Comparison of ENCODE assay signal across 24 cellular contexts in the genomic region with DNA sequence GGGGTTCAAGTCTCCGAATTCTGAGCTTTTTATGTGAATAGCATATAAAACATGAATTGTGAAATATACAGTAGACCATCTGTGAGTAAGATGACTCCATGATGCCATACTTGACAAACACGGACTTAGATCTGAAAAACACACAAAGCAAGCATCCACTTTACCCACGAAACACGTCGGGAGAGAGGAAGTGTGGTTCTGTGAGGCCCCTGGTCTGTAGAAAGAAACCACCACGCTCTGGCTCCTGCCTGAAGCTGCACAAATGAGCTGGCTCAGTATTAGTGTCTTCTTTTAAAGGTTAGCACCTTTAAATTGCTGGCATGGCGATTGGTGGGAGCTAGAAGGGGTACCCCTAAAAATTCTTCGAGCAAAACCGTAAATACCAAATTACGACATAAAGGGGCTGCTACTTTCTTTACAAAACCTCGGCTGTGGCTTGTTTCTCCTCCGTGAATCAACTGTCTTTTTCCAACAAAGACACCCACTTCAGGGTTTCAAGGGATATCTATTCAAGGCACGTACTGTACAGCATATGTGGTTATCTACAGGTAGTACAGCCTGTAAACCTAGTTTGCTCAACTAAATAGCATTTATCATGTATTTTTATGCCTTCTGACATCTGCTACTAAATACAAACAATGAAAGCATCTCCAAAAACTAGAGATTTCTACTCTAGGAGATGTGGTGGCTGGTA.
DNase-seq lines count a peak whose midpoint lies in the region; ATAC-seq and TF ChIP-seq lines count a peak whose summit lies in the region.
"Had no signal": no experiment of that assay in that cellular context is flagged by ENCODE, and none has a peak within 500 bp of the region (broad histone marks: within the 10 kb centered on the region; RNA-seq: fewer than 3 reads in every experiment).

No MANE protein-coding gene starts in this region.

- peak; percentile 28 for DNase-seq in NCI-H2171 treated with DMSO at 0.1 percent for 48 hours (lab: John Stamatoyannopoulos, UW)
- no peak for DNase-seq in NCI-H2171 (lab: John Stamatoyannopoulos, UW)
- no peak for DNase-seq in CD8-positive, alpha-beta memory T cell
- peak; percentile 41 for DNase-seq in NOMO-1 treated with dmso at 0.1 percent for 144 hours (lab: John Stamatoyannopoulos, UW; ENCODE audit: unreplicated experiment)
- no peak for DNase-seq in mesenchymal stem cell
- no peak for DNase-seq in uterus
- no peak for DNase-seq in lower lobe of right lung
- no peak for DNase-seq in GM10248 (ENCODE audit: extremely low spot score)
- DNase-seq: 8988T; activated CD4-positive, alpha-beta T cell treated with anti-CD3 and anti-CD28 coated beads for 4 hours; activated T-cell treated with anti-CD3 and anti-CD28 coated beads, Interleukin-2, amount 50 U/mL, for 48 hours; adrenal gland; central memory CD4-positive, alpha-beta T cell; effector CD4-positive, alpha-beta T cell; esophagus squamous epithelium; HCEC 1CT; immature natural killer cell; NCI-H1694; NCI-H446 treated with DMSO at 0.1 percent for 48 hours; PC-3; T-helper 9 cell; upper lobe of left lung had no signal

- H3K9me3 Mint-ChIP-seq in CD8-positive, alpha-beta memory T cell = no peaks in the 10 kb centered on the region
- H3K9me3 Mint-ChIP-seq: immature natural killer cell; naive thymus-derived CD8-positive, alpha-beta T cell had no signal

- no peaks in the 10 kb centered on the region for H3K4me1 ChIP-seq in CD8-positive, alpha-beta memory T cell (ENCODE audit: insufficient read depth, low read length)
- peaks cover 11% of the 10 kb centered on the region for H3K4me1 ChIP-seq in mesenchymal stem cell (ENCODE audit: control insufficient read depth, insufficient read depth, low read depth, low read length)
- H3K4me1 ChIP-seq in uterus = no peaks in the 10 kb centered on the region
- peaks cover 19% of the 10 kb centered on the region for H3K4me1 ChIP-seq in lower lobe of right lung
- H3K4me1 ChIP-seq: SJSA1 had no signal

- no peak overlapping the region for H2BK120ac ChIP-seq in mesenchymal stem cell (ENCODE audit: low read depth, low read length)

- H3K36me3 Mint-ChIP-seq in CD8-positive, alpha-beta memory T cell = peaks cover 0 to 7% (median 0%) of the 10 kb centered on the region in 3 donors
- H3K36me3 Mint-ChIP-seq: immature natural killer cell; naive thymus-derived CD8-positive, alpha-beta T cell had no signal

- peak overlapping the region in 6 of 8 donors; percentile 1 to 76 (median 44) for H3K27ac Mint-ChIP-seq in CD8-positive, alpha-beta memory T cell
- H3K27ac Mint-ChIP-seq: immature natural killer cell had no signal

- peaks cover 3 to 20% (median 7%) of the 10 kb centered on the region in 3 donors for H3K4me1 Mint-ChIP-seq in CD8-positive, alpha-beta memory T cell

- no peak overlapping the region for H3K4ac ChIP-seq in mesenchymal stem cell (ENCODE audit: low read depth in 1 of 2, low read length in 2 of 2)

- H2BK15ac ChIP-seq in mesenchymal stem cell (ENCODE audit: low read depth, poor library complexity, severe bottlenecking) = no peak overlapping the region

- H3K23ac ChIP-seq in mesenchymal stem cell (ENCODE audit: low read length in 2 of 2) = no peak overlapping the region

- H3K4me3 Mint-ChIP-seq in CD8-positive, alpha-beta memory T cell = peak overlapping the region in 3 of 7 donors; percentile 15 to 37 (median 25)
- H3K4me3 Mint-ChIP-seq: immature natural killer cell had no signal

- H3K27ac ChIP-seq in CD8-positive, alpha-beta memory T cell (ENCODE audit: low read depth, low read length) = no peak overlapping the region
- H3K27ac ChIP-seq in mesenchymal stem cell (ENCODE audit: low read length, poor library complexity, severe bottlenecking) = no peak overlapping the region
- no peak overlapping the region for H3K27ac ChIP-seq in uterus
- no peak overlapping the region for H3K27ac ChIP-seq in lower lobe of right lung
- H3K27ac ChIP-seq: adrenal gland, esophagus squamous epithelium, SJSA1, upper lobe of left lung had no signal

- H3K27me3 Mint-ChIP-seq in CD8-positive, alpha-beta memory T cell = no peaks in the 10 kb centered on the region

- H3K9me3 ChIP-seq in CD8-positive, alpha-beta memory T cell (ENCODE audit: low read length) = no peaks in the 10 kb centered on the region
- H3K9me3 ChIP-seq in mesenchymal stem cell (ENCODE audit: control insufficient read depth, low read length) = no peaks in the 10 kb centered on the region
- no peaks in the 10 kb centered on the region for H3K9me3 ChIP-seq in uterus
- H3K9me3 ChIP-seq in lower lobe of right lung = no peaks in the 10 kb centered on the region
- H3K9me3 ChIP-seq: adrenal gland, esophagus squamous epithelium, SJSA1, upper lobe of left lung had no signal

- H3K18ac ChIP-seq in mesenchymal stem cell (ENCODE audit: low read depth in 1 of 2, low read length in 2 of 2) = no peak overlapping the region

- H3K9ac ChIP-seq in mesenchymal stem cell (ENCODE audit: low read length) = no peak overlapping the region

- TF ChIP-seq POLR2A in uterus (IDR thresholded peaks at IDR 0.05) = no peak

- H4K8ac ChIP-seq in mesenchymal stem cell (ENCODE audit: low read length) = peak overlapping the region; percentile 19

- no peak for ATAC-seq in lower lobe of right lung
- ATAC-seq: PC-3 had no signal

- CTCF ChIA-PET in CD8-positive, alpha-beta memory T cell (lab: Charles Lee) = no interaction called here
- CTCF ChIA-PET in GM10248 (lab: Yijun Ruan, JAX) = interaction anchor here (1.2 kb wide), 1 partner anchor 8 kb away, joined by 3 read pairs; no protein-coding TSS in a partner anchor

- H2BK5ac ChIP-seq in mesenchymal stem cell (ENCODE audit: low read depth, low read length, poor library complexity, severe bottlenecking) = no peak overlapping the region

- no peak overlapping the region for H2AFZ ChIP-seq in mesenchymal stem cell (ENCODE audit: low read depth, low read length)

- H3K4me2 ChIP-seq in mesenchymal stem cell (ENCODE audit: low read length, poor library complexity, severe bottlenecking) = no peak overlapping the region

- H3K27me3 ChIP-seq in CD8-positive, alpha-beta memory T cell (ENCODE audit: insufficient read depth, low read length, poor library complexity, severe bottlenecking) = no peaks in the 10 kb centered on the region
- H3K27me3 ChIP-seq in mesenchymal stem cell (ENCODE audit: control insufficient read depth in 1 of 2, insufficient read depth in 1 of 2, low read length in 2 of 2) (peaks cover 0 to 16% of the 10 kb centered on the region in 2 experiments), uterus (no peaks in the 10 kb centered on the region), lower lobe of right lung (ENCODE audit: low read depth) (no peaks in the 10 kb centered on the region)
- H3K27me3 ChIP-seq: adrenal gland, esophagus squamous epithelium, SJSA1, upper lobe of left lung had no signal

- no peak overlapping the region for H2BK12ac ChIP-seq in mesenchymal stem cell (ENCODE audit: low read length in 2 of 2)

- H3K4me3 ChIP-seq in CD8-positive, alpha-beta memory T cell (ENCODE audit: low read length) = no peak overlapping the region
- H3K4me3 ChIP-seq in mesenchymal stem cell (ENCODE audit: insufficient read depth in 1 of 2, low read depth in 1 of 2, low read length in 2 of 2) = no peak overlapping the region
- H3K4me3 ChIP-seq in uterus = no peak overlapping the region
- H3K4me3 ChIP-seq in lower lobe of right lung = no peak overlapping the region
- H3K4me3 ChIP-seq: adrenal gland, esophagus squamous epithelium, SJSA1, upper lobe of left lung had no signal

- no peak overlapping the region for H2AK5ac ChIP-seq in mesenchymal stem cell (ENCODE audit: low read length, severe bottlenecking)

- intact Hi-C loops in uterus (cut with DNase I; ENCODE audit: low total_unique reads) (no loop called here), lower lobe of right lung (cut with DNase I) (no loop called here)

- TF ChIP-seq CTCF in uterus (IDR thresholded peaks at IDR 0.05) (no peak), lower lobe of right lung (IDR thresholded peaks at IDR 0.05) (no peak), GM10248 (IDR thresholded peaks at IDR 0.05; ENCODE audit: control extremely low read depth, extremely low read depth, low read depth, missing control alignments) (no peak)

- WGBS in mesenchymal stem cell = 91% methylated on average over 11 of the region's 13 CpGs

- H4K91ac ChIP-seq in mesenchymal stem cell (ENCODE audit: low read length) = no peak overlapping the region

- H3K14ac ChIP-seq in mesenchymal stem cell (ENCODE audit: low read length in 2 of 2) = no peak overlapping the region

- no peaks in the 10 kb centered on the region for H3K36me3 ChIP-seq in CD8-positive, alpha-beta memory T cell (ENCODE audit: insufficient read depth, low read length)
- H3K36me3 ChIP-seq in mesenchymal stem cell (ENCODE audit: control insufficient read depth in 1 of 2, insufficient read depth in 2 of 2, low read depth in 1 of 2, low read length in 2 of 2) (peaks cover 0 to 12% of the 10 kb centered on the region in 2 experiments), uterus (no peaks in the 10 kb centered on the region), lower lobe of right lung (no peaks in the 10 kb centered on the region)
- H3K36me3 ChIP-seq: adrenal gland, esophagus squamous epithelium, SJSA1, upper lobe of left lung had no signal

- peaks cover 30% of the 10 kb centered on the region for H3K79me1 ChIP-seq in mesenchymal stem cell (replicated peaks; ENCODE audit: low read length, poor library complexity, severe bottlenecking)

- POLR2A ChIA-PET in CD8-positive, alpha-beta memory T cell (lab: Charles Lee) = no interaction called here
- POLR2A ChIA-PET in GM10248 (lab: Yijun Ruan, JAX) = no interaction called here

Comparison
In these comparisons a context has a peak if more than half of its experiments do, and no peak if none do; other contexts are left out.
1. DNase-seq: peak in NCI-H2171 treated with DMSO at 0.1 percent for 48 hours (single experiment) and NOMO-1 treated with dmso at 0.1 percent for 144 hours (single experiment); none in NCI-H2171 (single experiment), CD8-positive, alpha-beta memory T cell (0 of 5), mesenchymal stem cell (single experiment), uterus (0 of 2), lower lobe of right lung (single experiment) and GM10248 (single experiment).